In genomic region chr12:124277394-124278222, GRCh38 we compare ENCODE assay signal across 16 cellular contexts. TPM values are rescaled to one million over a fixed set of nuclear protein-coding genes. Genes with fewer than 3 reads are reported as not detected.
DNase-seq lines count a peak whose midpoint lies in the region; ATAC-seq, FAIRE-seq and TF ChIP-seq lines count a peak whose summit lies in the region.
"Had no signal": no experiment of that assay in that cellular context is flagged by ENCODE, and none has a peak within 500 bp of the region (broad histone marks: within the 10 kb centered on the region; RNA-seq: fewer than 3 reads in every experiment).

No MANE protein-coding gene starts in this region.

- DNase-seq in Ammon's horn (ENCODE audit: low spot score) = peak; percentile 19
- peak; percentile 62 for DNase-seq in H7
- peak; percentile 87 for DNase-seq in RPMI8226
- DNase-seq in HepG2 (ENCODE audit: low spot score) = no peak
- no peak for DNase-seq in kidney
- DNase-seq in HTR-8/SVneo (ENCODE audit: insufficient read length, low spot score) = no peak
- DNase-seq in activated naive CD8-positive, alpha-beta T cell treated with anti-CD3 and anti-CD28 coated beads, Interleukin-2, amount 50 U/mL, for 24 hours = no peak
- DNase-seq in NCI-H1417 treated with DMSO at 0.1 percent for 48 hours (lab: John Stamatoyannopoulos, UW) = no peak
- DNase-seq: immature natural killer cell; midbrain; occipital lobe; stimulated activated naive CD4-positive, alpha-beta T cell; T1000 had no signal

- POLR2A ChIA-PET in HepG2 (lab: Yijun Ruan, JAX) = interaction anchor here (0.9 kb wide), 1 partner anchor 19 kb away, joined by 3 read pairs; no protein-coding TSS in a partner anchor

- H3K4me3 ChIP-seq in H7 (ENCODE audit: insufficient read depth, low read depth, low read length) (no peak overlapping the region), HepG2 (replicated peaks in 1 of 3; ENCODE audit: insufficient read depth in 1 of 3, low read depth in 2 of 3, low read length in 3 of 3) (peak overlapping the region in 1 of 3 experiments; percentile 26; a peak in 1 of 6 replicates), kidney (ENCODE audit: low read length in 2 of 2) (no peak overlapping the region)
- H3K4me3 ChIP-seq: uterus had no signal

- peaks cover 6% of the 10 kb centered on the region for H3K4me1 Mint-ChIP-seq in activated naive CD8-positive, alpha-beta T cell treated with anti-CD3 and anti-CD28 coated beads, Interleukin-2, amount 50 U/mL, for 24 hours
- H3K4me1 Mint-ChIP-seq: immature natural killer cell had no signal

- CTCF ChIA-PET in HepG2 (lab: Yijun Ruan, JAX; ENCODE audit: low intra/inter-chr PET ratio, low total read pairs) = no interaction called here

- no peak overlapping the region for H3K4me3 Mint-ChIP-seq in activated naive CD8-positive, alpha-beta T cell treated with anti-CD3 and anti-CD28 coated beads, Interleukin-2, amount 50 U/mL, for 24 hours
- H3K4me3 Mint-ChIP-seq: immature natural killer cell had no signal

- FAIRE-seq in HepG2 (lab: Jason Lieb, UNC) = no peak
- no peak for FAIRE-seq in kidney (lab: Jason Lieb, UNC)
- no peak for FAIRE-seq in HTR-8/SVneo (lab: Jason Lieb, UNC)
- FAIRE-seq: colon had no signal

- no peaks in the 10 kb centered on the region for H3K36me3 ChIP-seq in H7 (replicated peaks; ENCODE audit: control insufficient read depth, insufficient read depth, low read length)
- no peaks in the 10 kb centered on the region for H3K36me3 ChIP-seq in HepG2 (replicated peaks in 1 of 2; ENCODE audit: control insufficient read depth in 1 of 2, insufficient read depth in 2 of 2, low read length in 2 of 2)
- no peaks in the 10 kb centered on the region for H3K36me3 ChIP-seq in kidney (ENCODE audit: control insufficient read depth in 1 of 2, insufficient read depth in 2 of 2, low read length in 2 of 2)
- H3K36me3 ChIP-seq: uterus had no signal

- H3K36me3 Mint-ChIP-seq in activated naive CD8-positive, alpha-beta T cell treated with anti-CD3 and anti-CD28 coated beads, Interleukin-2, amount 50 U/mL, for 24 hours (ENCODE audit: low read depth) = no peaks in the 10 kb centered on the region
- H3K36me3 Mint-ChIP-seq: immature natural killer cell had no signal

- H3K9me3 ChIP-seq in HepG2 (ENCODE audit: low read length) (no peaks in the 10 kb centered on the region), kidney (ENCODE audit: control insufficient read depth in 1 of 2, low read length in 2 of 2) (no peaks in the 10 kb centered on the region)

- no peak overlapping the region for H3K9ac ChIP-seq in HepG2 (ENCODE audit: insufficient read depth, low read depth, low read length)
- no peak overlapping the region for H3K9ac ChIP-seq in kidney (ENCODE audit: low read length in 2 of 2)

- no peak overlapping the region for H2AFZ ChIP-seq in HepG2 (ENCODE audit: low read length)

- peaks cover 60% of the 10 kb centered on the region for H3K4me1 ChIP-seq in HepG2 (ENCODE audit: insufficient read depth, low read length)
- H3K4me1 ChIP-seq in kidney (ENCODE audit: control insufficient read depth in 1 of 2, insufficient read depth in 1 of 2, low read depth in 1 of 2, low read length in 2 of 2) = no peaks in the 10 kb centered on the region
- H3K4me1 ChIP-seq: uterus had no signal

- no peaks in the 10 kb centered on the region for H3K9me3 Mint-ChIP-seq in activated naive CD8-positive, alpha-beta T cell treated with anti-CD3 and anti-CD28 coated beads, Interleukin-2, amount 50 U/mL, for 24 hours
- H3K9me3 Mint-ChIP-seq: immature natural killer cell had no signal

- H3K27ac ChIP-seq in HepG2 (ENCODE audit: extremely low read length, insufficient read depth, low read length) = no peak overlapping the region
- H3K27ac ChIP-seq in kidney (ENCODE audit: low read depth in 2 of 2, low read length in 2 of 2) = no peak overlapping the region
- H3K27ac ChIP-seq: epithelial cell of prostate, uterus had no signal

- in situ Hi-C loops in HepG2 (cut with HindIII; ENCODE audit: extremely low pct_ligation_motif_present, low pct_unique_long_range_greater_than_20kb) = no loop called here

- TF ChIP-seq POLR2A in HepG2 (IDR thresholded peaks at IDR 0.05; ENCODE audit: insufficient read depth in 1 of 2, low read depth in 2 of 2, low read length in 2 of 2) = no peak

- intact Hi-C loops in HepG2 (cut with micrococcal nuclease; ENCODE audit: unreplicated experiment) = loop anchor here (1.0 kb wide), 1 partner anchor 147 kb away; no protein-coding TSS in a partner anchor
- intact Hi-C loops in kidney (cut with DNase I) = no loop called here

- no peak for TF ChIP-seq CTCF in HepG2 (CRISPR knock-in tag; IDR thresholded peaks at IDR 0.05)
- TF ChIP-seq CTCF in kidney (IDR thresholded peaks at IDR 0.05; ENCODE audit: borderline replicate concordance, extremely low read depth, insufficient read depth) = no peak

- no peaks in the 10 kb centered on the region for H3K79me2 ChIP-seq in HepG2 (ENCODE audit: insufficient read depth, low read length)

- H3K27me3 ChIP-seq in H7 (ENCODE audit: control insufficient read depth, insufficient read depth, low read length) (no peaks in the 10 kb centered on the region), HepG2 (ENCODE audit: control insufficient read depth in 1 of 2, insufficient read depth in 2 of 2, low read length in 2 of 2) (peaks cover 0 to 6% of the 10 kb centered on the region in 2 experiments; a peak in 2 of 5 replicates)
- H3K27me3 ChIP-seq: uterus had no signal

- no TSS peak for BruUV-seq in HepG2 (replicated peaks; lab: Mats Ljungman, UMichigan)

- TF ChIP-seq RAD21 in HepG2 (CRISPR knock-in tag; IDR thresholded peaks at IDR 0.05) = no peak

- peaks cover 28% of the 10 kb centered on the region for H3K27me3 Mint-ChIP-seq in activated naive CD8-positive, alpha-beta T cell treated with anti-CD3 and anti-CD28 coated beads, Interleukin-2, amount 50 U/mL, for 24 hours

- peak overlapping the region; percentile 64 for H3K4me2 ChIP-seq in HepG2 (ENCODE audit: low read depth, low read length)

- TF ChIP-seq EP300 in HepG2 (IDR thresholded peaks at IDR 0.05; ENCODE audit: low read depth in 2 of 2, low read length in 2 of 2) = no peak
- no peak for TF ChIP-seq EP300 in HepG2 (CRISPR knock-in tag; IDR thresholded peaks at IDR 0.05; ENCODE audit: borderline replicate concordance)

- ATAC-seq in HepG2 = peak; percentile 38
- no peak for ATAC-seq in activated naive CD8-positive, alpha-beta T cell treated with anti-CD3 and anti-CD28 coated beads, Interleukin-2, amount 50 U/mL, for 24 hours

- H3K27ac Mint-ChIP-seq in activated naive CD8-positive, alpha-beta T cell treated with anti-CD3 and anti-CD28 coated beads, Interleukin-2, amount 50 U/mL, for 24 hours = no peak overlapping the region
- H3K27ac Mint-ChIP-seq: immature natural killer cell had no signal

- WGBS in HepG2 (ENCODE audit: low lambda C conversion rate) = 27% methylated on average over 8 of the region's 16 CpGs

- no peaks in the 10 kb centered on the region; the same call in 1 of the 2 replicates for H4K20me1 ChIP-seq in HepG2 (ENCODE audit: insufficient read depth, low read length)

RNA-seq across cellular contexts. Expression of gene RFLNA, which starts 17.3 kb away (rescaled TPM):
- total RNA-seq in H7 (2014; rRNA removed; shearing (Covaris generic)) = 1.4 and 3.7 TPM in 2 replicates
- not detected in 2 replicates for total RNA-seq in HepG2 (2016; rRNA removed; fragmentation: Illumina TruSeq; extraction: Trizol)
- total RNA-seq in HepG2 (2016; cell fraction: cytosol; rRNA removed; fragmentation: Illumina TruSeq; extraction: Trizol; ENCODE audit: low read depth) = not detected in 2 replicates
- total RNA-seq in HepG2 (2016; cell fraction: insoluble cytoplasmic fraction; rRNA removed; fragmentation: Illumina TruSeq; extraction: Trizol) = not detected in 2 replicates
- not detected in 2 replicates for total RNA-seq in HepG2 (2016; cell fraction: membrane; rRNA removed; fragmentation: Illumina TruSeq; extraction: Trizol)
- total RNA-seq in HepG2 (2016; cell fraction: nucleus; rRNA removed; fragmentation: Illumina TruSeq; extraction: Trizol) = not detected in 2 replicates
- polyA plus RNA-seq in HepG2 (2011; rRNA removed) = not detected in 2 replicates
- polyA plus RNA-seq in HepG2 (2011; cell fraction: cytosol; rRNA removed) = not detected in 2 replicates
- polyA plus RNA-seq in HepG2 (2011; cell fraction: nucleus; rRNA removed) = not detected in 2 replicates
- polyA plus RNA-seq in HepG2 (2012) = not detected in 2 replicates
- not detected in 2 replicates for polyA plus RNA-seq in HepG2 (2016; cell fraction: cytosol; fragmentation: Illumina TruSeq; extraction: Trizol; ENCODE audit: low read depth)
- polyA plus RNA-seq in HepG2 (2016; cell fraction: insoluble cytoplasmic fraction; fragmentation: Illumina TruSeq; extraction: Trizol; ENCODE audit: low read depth) = not detected in 2 replicates
- not detected in 2 replicates for polyA plus RNA-seq in HepG2 (2016; cell fraction: membrane; fragmentation: Illumina TruSeq; extraction: Trizol; ENCODE audit: low read depth)
- not detected in 2 replicates for polyA plus RNA-seq in HepG2 (2016; cell fraction: nucleus; fragmentation: Illumina TruSeq; extraction: Trizol; ENCODE audit: insufficient read depth, low read depth)
- not detected in 2 replicates for polyA minus RNA-seq in HepG2 (2011; rRNA and poly(A)+ RNA removed; ENCODE audit: low replicate concordance)
- not detected in 2 replicates for polyA minus RNA-seq in HepG2 (2011; cell fraction: cytosol; rRNA and poly(A)+ RNA removed)
- polyA minus RNA-seq in HepG2 (2011; cell fraction: nucleus; rRNA and poly(A)+ RNA removed) = not detected in 2 replicates
- total RNA-seq in kidney = 0.76 TPM
- 0.82 TPM for polyA plus RNA-seq in kidney (ENCODE audit: insufficient read depth, low read depth, low replicate concordance)
- polyA plus RNA-seq: immature natural killer cell had no signal

Comparison
In these comparisons a context has a peak if more than half of its experiments do, and no peak if none do; other contexts are left out.
1. DNase-seq: peak in Ammon's horn (single experiment), H7 (single experiment) and RPMI8226 (single experiment); none in HepG2 (single experiment), kidney (single experiment), HTR-8/SVneo (single experiment), activated naive CD8-positive, alpha-beta T cell treated with anti-CD3 and anti-CD28 coated beads, Interleukin-2, amount 50 U/mL, for 24 hours (single experiment) and NCI-H1417 treated with DMSO at 0.1 percent for 48 hours (single experiment).